In the genomic region with DNA sequence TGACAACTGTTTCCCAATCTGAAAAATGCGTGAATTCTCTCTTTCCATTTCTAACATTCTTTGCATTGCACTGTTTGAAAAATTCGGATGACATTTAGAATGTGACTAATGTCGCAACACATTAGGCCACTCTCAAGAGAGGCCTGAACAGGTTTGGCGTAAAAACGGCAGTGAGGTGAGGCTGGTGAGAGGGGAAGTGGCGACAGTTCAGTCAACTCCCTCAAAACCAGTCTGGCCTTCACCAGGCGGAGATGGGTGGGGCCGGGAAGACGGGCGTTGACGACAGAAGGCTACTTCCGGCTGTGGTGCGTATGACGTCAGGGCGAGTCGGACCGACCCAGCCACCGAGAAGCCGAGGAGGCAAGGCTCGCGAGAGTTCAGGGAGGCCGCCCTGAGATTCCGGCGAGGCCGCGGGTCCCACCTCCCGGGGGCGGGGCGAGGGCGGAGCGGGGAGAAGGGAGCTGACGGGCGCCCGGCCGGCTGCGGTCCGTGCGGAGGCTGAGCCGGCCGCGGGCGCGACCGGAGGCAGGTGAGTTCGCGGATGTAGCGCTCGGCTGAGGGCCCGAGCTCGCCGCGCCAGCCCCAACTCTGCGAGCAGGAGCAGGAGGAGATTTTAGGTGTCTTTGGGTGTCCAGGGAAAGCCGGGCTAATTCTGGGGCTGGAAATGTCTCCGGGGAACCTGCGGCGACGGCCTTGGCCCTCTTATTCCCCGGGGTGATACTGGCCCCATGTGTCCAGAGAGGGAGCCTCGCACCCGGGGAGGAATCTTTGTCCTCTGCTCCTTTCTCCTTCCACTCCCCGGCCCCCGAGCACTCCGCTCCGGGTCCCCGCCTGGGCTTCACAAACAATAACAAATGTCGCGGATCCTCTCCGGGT, we compare ENCODE assay signal across 8 cellular contexts.
A peak's percentile ranks its signal among the peaks of the same experiment; 100 is the strongest.
DNase-seq lines count a peak whose midpoint lies in the region; TF ChIP-seq lines count a peak whose summit lies in the region.

A gene (plus strand): TSS at position 483 of the 876 bp plus-strand sequence. CDS start 53,435 bp downstream, outside the sequence.

- DNase-seq in ELR (ENCODE audit: low read depth): peak; percentile 94
- DNase-seq in GOT3 (lab: John Stamatoyannopoulos, UW): peak; percentile 89
- peak; percentile 93 for DNase-seq in activated effector memory CD4-positive, alpha-beta T cell treated with Interleukin-2 at 50 U/mL for 16 hours
- peak; percentile 98 for DNase-seq in fibroblast of pulmonary artery (ENCODE audit: low read depth)

- H3K36me3 Mint-ChIP-seq in nephron (ENCODE audit: low read depth): no peaks in the 10 kb centered on the region
- peaks cover 5% of the 10 kb centered on the region for H3K36me3 Mint-ChIP-seq in stimulated activated naive CD8-positive, alpha-beta T cell treated with anti-CD3 and anti-CD28 coated beads, Interleukin-15, Interleukin-2, amounts not matched to agents 100 ng/mL and 50 ng/mL, for 24 hours (ENCODE audit: low read depth)

- H3K4me3 Mint-ChIP-seq in nephron: peak within 1 kb of the TSS; percentile 98 to 100 (median 99)
- peak within 1 kb of the TSS; percentile 96 for H3K4me3 Mint-ChIP-seq in stimulated activated naive CD8-positive, alpha-beta T cell treated with anti-CD3 and anti-CD28 coated beads, Interleukin-15, Interleukin-2, amounts not matched to agents 100 ng/mL and 50 ng/mL, for 24 hours

- peak within 1 kb of the TSS; percentile 86 for H3K4me3 ChIP-seq in fibroblast of pulmonary artery (replicated peaks; ENCODE audit: low read depth, low read length)

- peaks cover 32% of the 10 kb centered on the region for H3K4me1 Mint-ChIP-seq in nephron
- H3K4me1 Mint-ChIP-seq in stimulated activated naive CD8-positive, alpha-beta T cell treated with anti-CD3 and anti-CD28 coated beads, Interleukin-15, Interleukin-2, amounts not matched to agents 100 ng/mL and 50 ng/mL, for 24 hours (ENCODE audit: low read depth): peaks cover 47% of the 10 kb centered on the region

- H3K9me3 Mint-ChIP-seq in nephron: peaks cover 3% of the 10 kb centered on the region
- peaks cover 6% of the 10 kb centered on the region for H3K9me3 Mint-ChIP-seq in stimulated activated naive CD8-positive, alpha-beta T cell treated with anti-CD3 and anti-CD28 coated beads, Interleukin-15, Interleukin-2, amounts not matched to agents 100 ng/mL and 50 ng/mL, for 24 hours

- TF ChIP-seq CTCF in LNCAP (IDR thresholded peaks at IDR 0.05) (peak; percentile 23; the same call in 1 of the 2 replicates), fibroblast of pulmonary artery (IDR thresholded peaks at IDR 0.05; ENCODE audit: low read length, missing control alignments) (peak; percentile 24), nephron (IDR thresholded peaks at IDR 0.05; ENCODE audit: unreplicated experiment in 3 of 3) (peak in 1 of 3 experiments; percentile 10)

- no peaks in the 10 kb centered on the region for H3K27me3 Mint-ChIP-seq in nephron (ENCODE audit: low read depth)
- H3K27me3 Mint-ChIP-seq in stimulated activated naive CD8-positive, alpha-beta T cell treated with anti-CD3 and anti-CD28 coated beads, Interleukin-15, Interleukin-2, amounts not matched to agents 100 ng/mL and 50 ng/mL, for 24 hours: no peaks in the 10 kb centered on the region

- H3K27ac Mint-ChIP-seq in nephron: peak within 1 kb of the TSS; percentile 82 to 97 (median 91)
- H3K27ac Mint-ChIP-seq in stimulated activated naive CD8-positive, alpha-beta T cell treated with anti-CD3 and anti-CD28 coated beads, Interleukin-15, Interleukin-2, amounts not matched to agents 100 ng/mL and 50 ng/mL, for 24 hours: peak within 1 kb of the TSS; percentile 94

- TF ChIP-seq POLR2A in Raji (IDR thresholded peaks at IDR 0.05; ENCODE audit: insufficient read depth, low read depth, low read length): peak; percentile 91

Comparison
In these comparisons a context has a peak if more than half of its experiments do, and no peak if none do; other contexts are left out.
1. Peak in every context shown above with its lines: DNase-seq and H3K4me3 ChIP-seq.